23 cellular contexts compared by ENCODE assay signal in genomic region chr9:124511426-124511840, GRCh38. TPM values are rescaled to one million over a fixed set of nuclear protein-coding genes. Genes with fewer than 3 reads are reported as not detected.
DNase-seq lines count a peak whose midpoint lies in the region; ATAC-seq lines count a peak whose summit lies in the region.
"Had no signal": no experiment of that assay in that cellular context is flagged by ENCODE, and none has a peak within 500 bp of the region (broad histone marks: within the 10 kb centered on the region; RNA-seq: fewer than 3 reads in every experiment).

No MANE protein-coding gene starts in this region.

- H3K36me3 Mint-ChIP-seq in stimulated activated memory B cell treated with anti-CD40 and anti-IgM and Interleukin-4, amounts not matched to agents 10 μg/mL and 1 μg/mL and 100 μg/mL, for 72 hours: no peaks in the 10 kb centered on the region
- H3K36me3 Mint-ChIP-seq in activated naive CD4-positive, alpha-beta T cell treated with anti-CD3 and anti-CD28 coated beads, Interleukin-2, amount 50 U/mL, for 72 hours: no peaks in the 10 kb centered on the region
- H3K36me3 Mint-ChIP-seq: natural killer cell had no signal

- peak; percentile 17 for ATAC-seq in stimulated activated memory B cell treated with anti-CD40 and anti-IgM and Interleukin-4, amounts not matched to agents 10 μg/mL and 1 μg/mL and 100 μg/mL, for 72 hours
- no peak for ATAC-seq in activated naive CD4-positive, alpha-beta T cell treated with anti-CD3 and anti-CD28 coated beads, Interleukin-2, amount 50 U/mL, for 72 hours
- no peak for ATAC-seq in GM21528 (IDR thresholded peaks at IDR 0.05; ENCODE audit: low FRiP score, unreplicated experiment)
- ATAC-seq in HG03565 (IDR thresholded peaks at IDR 0.05; ENCODE audit: unreplicated experiment): no peak

- DNase-seq in DMS53 (lab: John Stamatoyannopoulos, UW) (peak; percentile 18), DMS53 treated with DMSO at 0.1 percent for 48 hours (lab: John Stamatoyannopoulos, UW; ENCODE audit: unreplicated experiment) (no peak), SK-N-DZ (ENCODE audit: low spot score) (peak; percentile 44)
- no peak for DNase-seq in activated naive CD4-positive, alpha-beta T cell treated with anti-CD3 and anti-CD28 coated beads, Interleukin-2, amount 50 U/mL, for 72 hours (ENCODE audit: low spot score in 2 of 2)
- DNase-seq: COR-L47; hypothalamus; Karpas-422; lower lobe of right lung; natural killer cell; NCI-H1436; NCI-H510A treated with DMSO at 0.1 percent for 48 hours; stimulated activated CD4-positive, alpha-beta T cell treated with anti-CD3 and anti-CD28 coated beads, Interleukin-1b, Interleukin-23, amount 100 ng/mL, for 48 hours; SW 1271 had no signal

- no peak overlapping the region for H3K4me3 Mint-ChIP-seq in stimulated activated memory B cell treated with anti-CD40 and anti-IgM and Interleukin-4, amounts not matched to agents 10 μg/mL and 1 μg/mL and 100 μg/mL, for 72 hours
- H3K4me3 Mint-ChIP-seq: natural killer cell had no signal

- no peak overlapping the region for H3K4me3 ChIP-seq in iPS-20b (ENCODE audit: low read length)
- H3K4me3 ChIP-seq: dorsolateral prefrontal cortex, HAP-1, lower lobe of right lung, thoracic aorta had no signal

- no peak overlapping the region for H3K27ac ChIP-seq in iPS-20b (ENCODE audit: low read length)
- H3K27ac ChIP-seq: dorsolateral prefrontal cortex, lower lobe of right lung, thoracic aorta had no signal

- peaks cover 3% of the 10 kb centered on the region; the same call in 1 of the 2 replicates for H3K4me1 ChIP-seq in iPS-20b (ENCODE audit: insufficient read depth, low read length)
- H3K4me1 ChIP-seq: HAP-1 had no signal

- no peak overlapping the region for H3K27ac Mint-ChIP-seq in stimulated activated memory B cell treated with anti-CD40 and anti-IgM and Interleukin-4, amounts not matched to agents 10 μg/mL and 1 μg/mL and 100 μg/mL, for 72 hours
- no peak overlapping the region for H3K27ac Mint-ChIP-seq in activated naive CD4-positive, alpha-beta T cell treated with anti-CD3 and anti-CD28 coated beads, Interleukin-2, amount 50 U/mL, for 72 hours
- H3K27ac Mint-ChIP-seq: natural killer cell had no signal

- H3K27me3 Mint-ChIP-seq in stimulated activated memory B cell treated with anti-CD40 and anti-IgM and Interleukin-4, amounts not matched to agents 10 μg/mL and 1 μg/mL and 100 μg/mL, for 72 hours: peaks cover 32% of the 10 kb centered on the region

- no peaks in the 10 kb centered on the region for H3K9me3 Mint-ChIP-seq in stimulated activated memory B cell treated with anti-CD40 and anti-IgM and Interleukin-4, amounts not matched to agents 10 μg/mL and 1 μg/mL and 100 μg/mL, for 72 hours
- H3K9me3 Mint-ChIP-seq in activated naive CD4-positive, alpha-beta T cell treated with anti-CD3 and anti-CD28 coated beads, Interleukin-2, amount 50 U/mL, for 72 hours: no peaks in the 10 kb centered on the region
- H3K9me3 Mint-ChIP-seq: natural killer cell had no signal

- peaks cover 7% of the 10 kb centered on the region for H3K4me1 Mint-ChIP-seq in stimulated activated memory B cell treated with anti-CD40 and anti-IgM and Interleukin-4, amounts not matched to agents 10 μg/mL and 1 μg/mL and 100 μg/mL, for 72 hours
- H3K4me1 Mint-ChIP-seq: natural killer cell had no signal

- H3K27me3 ChIP-seq in iPS-20b (ENCODE audit: insufficient read depth, low read length): peaks cover 7% of the 10 kb centered on the region

- H3K36me3 ChIP-seq in iPS-20b (ENCODE audit: insufficient read depth, low read depth, low read length): no peaks in the 10 kb centered on the region
- H3K36me3 ChIP-seq: HAP-1, lower lobe of right lung, thoracic aorta had no signal

- peak overlapping the region; percentile 29; the same call in 1 of the 2 replicates for H3K9ac ChIP-seq in iPS-20b (ENCODE audit: low read depth, low read length)

- H3K9me3 ChIP-seq in iPS-20b (ENCODE audit: insufficient read depth, low read depth, low read length): no peaks in the 10 kb centered on the region
- H3K9me3 ChIP-seq: HAP-1, lower lobe of right lung, thoracic aorta had no signal

RNA-seq across cellular contexts. Expression of gene NR5A1, which starts 4.2 kb away (rescaled TPM):
- polyA plus RNA-seq in SK-N-DZ (2014; cell fraction: cytosol; rRNA removed): 1.4 and 2.7 TPM in 2 replicates
- polyA plus RNA-seq in SK-N-DZ (2014; cell fraction: nucleus; rRNA removed): 0.65 and 1.0 TPM in 2 replicates
- not detected for total RNA-seq in activated naive CD4-positive, alpha-beta T cell treated with anti-CD3 and anti-CD28 coated beads, Interleukin-2, amount 50 U/mL, for 72 hours
- total RNA-seq: A172, fibroblast of lung, lower lobe of right lung, natural killer cell, renal cortical epithelial cell, thoracic aorta had no signal
- polyA plus RNA-seq: fibroblast of lung had no signal

Comparison
In these comparisons a context has a peak if more than half of its experiments do, and no peak if none do; other contexts are left out.
1. DNase-seq: peak in DMS53 (single experiment) and SK-N-DZ (single experiment); none in DMS53 treated with DMSO at 0.1 percent for 48 hours (single experiment) and activated naive CD4-positive, alpha-beta T cell treated with anti-CD3 and anti-CD28 coated beads, Interleukin-2, amount 50 U/mL, for 72 hours (0 of 2).